In genomic region chr7:149872419-149873073, GRCh38 we compare ENCODE assay signal across 8 cellular contexts. TPM values are rescaled to one million over a fixed set of nuclear protein-coding genes. Genes with fewer than 3 reads are reported as not detected.
DNase-seq lines count a peak whose midpoint lies in the region; ATAC-seq, FAIRE-seq and TF ChIP-seq lines count a peak whose summit lies in the region.

No MANE protein-coding gene starts in this region.

- no peak for ATAC-seq in HG03108 (IDR thresholded peaks at IDR 0.05; ENCODE audit: unreplicated experiment)

- peak overlapping the region; percentile 74 for H3K4me3 ChIP-seq in Jurkat, Clone E6-1 (ENCODE audit: low read length)
- H3K4me3 ChIP-seq in keratinocyte (ENCODE audit: control insufficient read depth in 2 of 3, extremely low read depth in 1 of 3, insufficient read depth in 2 of 3, low read depth in 1 of 3, low read length in 3 of 3) (peak overlapping the region; percentile 61 to 80 (median 71)), skin epidermis (peak overlapping the region in 6 of 7 experiments; percentile 55 to 92 (median 74))

- peak overlapping the region; percentile 72 for H3K9ac ChIP-seq in keratinocyte (ENCODE audit: control insufficient read depth, extremely low read depth, insufficient read depth, low read length)

- peak; percentile 13 for FAIRE-seq in keratinocyte (lab: Jason Lieb, UNC)

- no peaks in the 10 kb centered on the region for H3K36me3 ChIP-seq in keratinocyte (ENCODE audit: control insufficient read depth in 2 of 2, extremely low read depth in 1 of 2, insufficient read depth in 2 of 2, low read length in 2 of 2)

- no peaks in the 10 kb centered on the region for H4K20me1 ChIP-seq in keratinocyte (ENCODE audit: control insufficient read depth, extremely low read depth, insufficient read depth, low read length)

- H2AFZ ChIP-seq in keratinocyte (ENCODE audit: control insufficient read depth, low read length): peak overlapping the region; percentile 82

- DNase-seq in activated CD4-positive, alpha-beta T cell treated with anti-CD3 and anti-CD28 coated beads for 48 hours: peak; percentile 61
- no peak for DNase-seq in activated CD4-positive, alpha-beta T cell treated with anti-CD3 and anti-CD28 coated beads, Interleukin-2, amount 50 U/mL, for 4 hours
- no peak for DNase-seq in Jurkat, Clone E6-1 (ENCODE audit: low read depth, low spot score)
- peak; percentile 22 for DNase-seq in RPMI8226
- DNase-seq in keratinocyte (ENCODE audit: low read depth, low spot score): peak; percentile 23

- TF ChIP-seq CTCF in keratinocyte (optimal IDR thresholded peaks at IDR 0.05 in 1 of 3, IDR thresholded peaks at IDR 0.05 in 1 of 3, conservative IDR thresholded peaks at IDR 0.05 in 1 of 3; ENCODE audit: extremely low read depth in 1 of 3, insufficient read depth in 2 of 3, low read length in 3 of 3): peak in 1 of 3 experiments; percentile 37

- H3K27me3 ChIP-seq in keratinocyte (ENCODE audit: control insufficient read depth, extremely low read depth, insufficient read depth, low read length): no peaks in the 10 kb centered on the region

- H3K9me3 ChIP-seq in keratinocyte (ENCODE audit: control insufficient read depth, low read depth, low read length): no peaks in the 10 kb centered on the region

- peaks cover 13% of the 10 kb centered on the region for H3K4me1 ChIP-seq in keratinocyte (ENCODE audit: control insufficient read depth, extremely low read depth, insufficient read depth, low read length)

- no peaks in the 10 kb centered on the region for H3K9me1 ChIP-seq in keratinocyte (ENCODE audit: control insufficient read depth, extremely low read depth, insufficient read depth, low read length)

- peak overlapping the region; percentile 88 for H3K27ac ChIP-seq in cingulate gyrus (ENCODE audit: low read depth, low read length)
- peak overlapping the region; percentile 53 for H3K27ac ChIP-seq in keratinocyte (ENCODE audit: control insufficient read depth, insufficient read depth, low read length)
- H3K27ac ChIP-seq in skin epidermis: peak overlapping the region in 14 of 21 experiments; percentile 50 to 94 (median 80)

- peak overlapping the region; percentile 91 for H3K4me2 ChIP-seq in keratinocyte (ENCODE audit: control insufficient read depth, extremely low read depth, insufficient read depth, low read depth, low read length)

- dilution Hi-C loops in keratinocyte (cut with MboI; ENCODE audit: extremely low pct_ligation_motif_present, low sequenced_read_pairs): no loop called here

- H3K79me2 ChIP-seq in keratinocyte (ENCODE audit: control insufficient read depth, insufficient read depth, low read length): no peaks in the 10 kb centered on the region

RNA-seq across cellular contexts. Expression of gene ATP6V0E2, which starts 1.2 kb away (rescaled TPM):
- polyA plus RNA-seq in Jurkat, Clone E6-1 (2012; ENCODE audit: insufficient read depth, insufficient read length): 70.2 TPM
- polyA plus RNA-seq in keratinocyte: 3.5 to 12.0 TPM (median 5.0 TPM) in 3 replicates
- 1.7 TPM for polyA plus RNA-seq in keratinocyte (2011; ENCODE audit: low read depth)
- 5.9 and 12.8 TPM in 2 replicates for polyA plus RNA-seq in keratinocyte (2011; cell fraction: cytosol; rRNA removed)
- 4.3 and 5.8 TPM in 2 replicates for polyA plus RNA-seq in keratinocyte (2011; cell fraction: nucleus; rRNA removed)
- polyA plus RNA-seq in keratinocyte (2012; ENCODE audit: low replicate concordance): 7.2 and 12.9 TPM in 2 replicates
- 3.6 to 10.2 TPM (median 3.8 TPM) in 3 replicates for polyA minus RNA-seq in keratinocyte
- 14.2 TPM for polyA minus RNA-seq in keratinocyte (2011; cell fraction: cytosol; rRNA and poly(A)+ RNA removed)
- polyA minus RNA-seq in keratinocyte (2011; cell fraction: nucleus; rRNA and poly(A)+ RNA removed): 2.2 and 2.8 TPM in 2 replicates

RNA-seq across cellular contexts. Expression of gene ZNF862, which starts 34.4 kb away (rescaled TPM):
- polyA plus RNA-seq in Jurkat, Clone E6-1 (2012; ENCODE audit: insufficient read depth, insufficient read length): 8.1 TPM
- 7.0 to 19.9 TPM (median 10.1 TPM) in 3 replicates for polyA plus RNA-seq in keratinocyte
- polyA plus RNA-seq in keratinocyte (2011; ENCODE audit: low read depth): 1.4 TPM
- polyA plus RNA-seq in keratinocyte (2011; cell fraction: cytosol; rRNA removed): 3.4 and 5.2 TPM in 2 replicates
- polyA plus RNA-seq in keratinocyte (2011; cell fraction: nucleus; rRNA removed): 48.1 and 62.1 TPM in 2 replicates
- polyA plus RNA-seq in keratinocyte (2012; ENCODE audit: low replicate concordance): 4.4 and 5.9 TPM in 2 replicates
- polyA minus RNA-seq in keratinocyte: 15.4 to 16.9 TPM (median 15.9 TPM) in 3 replicates
- 6.1 TPM for polyA minus RNA-seq in keratinocyte (2011; cell fraction: cytosol; rRNA and poly(A)+ RNA removed)
- 13.7 and 21.3 TPM in 2 replicates for polyA minus RNA-seq in keratinocyte (2011; cell fraction: nucleus; rRNA and poly(A)+ RNA removed)

Comparison
In these comparisons a context has a peak if more than half of its experiments do, and no peak if none do; other contexts are left out.
1. DNase-seq: peak in activated CD4-positive, alpha-beta T cell treated with anti-CD3 and anti-CD28 coated beads for 48 hours (single experiment), RPMI8226 (single experiment) and keratinocyte (single experiment); none in activated CD4-positive, alpha-beta T cell treated with anti-CD3 and anti-CD28 coated beads, Interleukin-2, amount 50 U/mL, for 4 hours (0 of 2) and Jurkat, Clone E6-1 (single experiment).
2. Peak in every context shown above with its lines, with median percentiles within 50 percentile points of each other: H3K4me3 ChIP-seq and H3K27ac ChIP-seq.